ENCODE assay signal across 2 cellular contexts in the genomic region with DNA sequence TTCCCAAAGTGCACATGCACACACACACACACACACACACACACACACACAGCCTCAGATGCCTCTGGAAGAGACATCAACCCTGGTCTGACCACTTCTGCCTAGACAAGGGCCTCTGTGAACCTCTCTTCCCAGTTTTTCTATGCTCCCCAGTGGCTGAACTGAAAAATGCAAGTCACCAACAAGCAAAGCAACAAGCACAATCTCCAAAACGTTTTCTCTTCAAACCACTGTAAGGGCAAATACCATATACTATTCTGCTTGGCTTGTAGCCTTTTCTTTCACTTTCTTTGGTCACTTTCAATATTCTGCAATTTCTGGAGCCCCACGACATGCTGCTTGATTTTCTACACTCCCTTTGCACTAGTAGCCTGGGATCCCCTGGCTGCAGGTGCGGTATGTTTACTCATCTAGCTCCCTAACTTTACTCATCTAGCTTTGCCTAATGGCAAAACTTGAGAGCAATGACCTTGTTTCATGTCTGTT.
TF ChIP-seq lines count a peak whose summit lies in the region.

No MANE protein-coding gene starts in this region.

TF ChIP-seq in GM23338, 12 proteins besides CTCF, POLR2A, EP300 and RAD21 (continued from another document):
- TF ChIP-seq, protein P1, sequence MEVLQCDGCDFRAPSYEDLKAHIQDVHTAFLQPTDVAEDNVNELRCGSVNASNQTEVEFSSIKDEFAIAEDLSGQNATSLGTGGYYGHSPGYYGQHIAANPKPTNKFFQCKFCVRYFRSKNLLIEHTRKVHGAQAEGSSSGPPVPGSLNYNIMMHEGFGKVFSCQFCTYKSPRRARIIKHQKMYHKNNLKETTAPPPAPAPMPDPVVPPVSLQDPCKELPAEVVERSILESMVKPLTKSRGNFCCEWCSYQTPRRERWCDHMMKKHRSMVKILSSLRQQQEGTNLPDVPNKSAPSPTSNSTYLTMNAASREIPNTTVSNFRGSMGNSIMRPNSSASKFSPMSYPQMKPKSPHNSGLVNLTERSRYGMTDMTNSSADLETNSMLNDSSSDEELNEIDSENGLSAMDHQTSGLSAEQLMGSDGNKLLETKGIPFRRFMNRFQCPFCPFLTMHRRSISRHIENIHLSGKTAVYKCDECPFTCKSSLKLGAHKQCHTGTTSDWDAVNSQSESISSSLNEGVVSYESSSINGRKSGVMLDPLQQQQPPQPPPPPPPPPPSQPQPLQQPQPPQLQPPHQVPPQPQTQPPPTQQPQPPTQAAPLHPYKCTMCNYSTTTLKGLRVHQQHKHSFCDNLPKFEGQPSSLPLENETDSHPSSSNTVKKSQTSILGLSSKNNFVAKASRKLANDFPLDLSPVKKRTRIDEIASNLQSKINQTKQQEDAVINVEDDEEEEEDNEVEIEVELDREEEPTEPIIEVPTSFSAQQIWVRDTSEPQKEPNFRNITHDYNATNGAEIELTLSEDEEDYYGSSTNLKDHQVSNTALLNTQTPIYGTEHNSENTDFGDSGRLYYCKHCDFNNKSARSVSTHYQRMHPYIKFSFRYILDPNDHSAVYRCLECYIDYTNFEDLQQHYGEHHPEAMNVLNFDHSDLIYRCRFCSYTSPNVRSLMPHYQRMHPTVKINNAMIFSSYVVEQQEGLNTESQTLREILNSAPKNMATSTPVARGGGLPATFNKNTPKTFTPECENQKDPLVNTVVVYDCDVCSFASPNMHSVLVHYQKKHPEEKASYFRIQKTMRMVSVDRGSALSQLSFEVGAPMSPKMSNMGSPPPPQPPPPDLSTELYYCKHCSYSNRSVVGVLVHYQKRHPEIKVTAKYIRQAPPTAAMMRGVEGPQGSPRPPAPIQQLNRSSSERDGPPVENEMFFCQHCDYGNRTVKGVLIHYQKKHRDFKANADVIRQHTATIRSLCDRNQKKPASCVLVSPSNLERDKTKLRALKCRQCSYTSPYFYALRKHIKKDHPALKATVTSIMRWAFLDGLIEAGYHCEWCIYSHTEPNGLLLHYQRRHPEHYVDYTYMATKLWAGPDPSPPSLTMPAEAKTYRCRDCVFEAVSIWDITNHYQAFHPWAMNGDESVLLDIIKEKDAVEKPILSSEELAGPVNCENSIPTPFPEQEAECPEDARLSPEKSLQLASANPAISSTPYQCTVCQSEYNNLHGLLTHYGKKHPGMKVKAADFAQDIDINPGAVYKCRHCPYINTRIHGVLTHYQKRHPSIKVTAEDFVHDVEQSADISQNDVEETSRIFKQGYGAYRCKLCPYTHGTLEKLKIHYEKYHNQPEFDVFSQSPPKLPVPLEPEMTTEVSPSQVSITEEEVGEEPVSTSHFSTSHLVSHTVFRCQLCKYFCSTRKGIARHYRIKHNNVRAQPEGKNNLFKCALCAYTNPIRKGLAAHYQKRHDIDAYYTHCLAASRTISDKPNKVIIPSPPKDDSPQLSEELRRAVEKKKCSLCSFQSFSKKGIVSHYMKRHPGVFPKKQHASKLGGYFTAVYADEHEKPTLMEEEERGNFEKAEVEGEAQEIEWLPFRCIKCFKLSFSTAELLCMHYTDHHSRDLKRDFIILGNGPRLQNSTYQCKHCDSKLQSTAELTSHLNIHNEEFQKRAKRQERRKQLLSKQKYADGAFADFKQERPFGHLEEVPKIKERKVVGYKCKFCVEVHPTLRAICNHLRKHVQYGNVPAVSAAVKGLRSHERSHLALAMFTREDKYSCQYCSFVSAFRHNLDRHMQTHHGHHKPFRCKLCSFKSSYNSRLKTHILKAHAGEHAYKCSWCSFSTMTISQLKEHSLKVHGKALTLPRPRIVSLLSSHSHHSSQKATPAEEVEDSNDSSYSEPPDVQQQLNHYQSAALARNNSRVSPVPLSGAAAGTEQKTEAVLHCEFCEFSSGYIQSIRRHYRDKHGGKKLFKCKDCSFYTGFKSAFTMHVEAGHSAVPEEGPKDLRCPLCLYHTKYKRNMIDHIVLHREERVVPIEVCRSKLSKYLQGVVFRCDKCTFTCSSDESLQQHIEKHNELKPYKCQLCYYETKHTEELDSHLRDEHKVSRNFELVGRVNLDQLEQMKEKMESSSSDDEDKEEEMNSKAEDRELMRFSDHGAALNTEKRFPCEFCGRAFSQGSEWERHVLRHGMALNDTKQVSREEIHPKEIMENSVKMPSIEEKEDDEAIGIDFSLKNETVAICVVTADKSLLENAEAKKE (CRISPR knock-in tag; IDR thresholded peaks at IDR 0.05) = peak; percentile 9; the same call in 1 of the 2 replicates
- no peak for TF ChIP-seq POLR2AphosphoS5 (IDR thresholded peaks at IDR 0.05; ENCODE audit: low read depth)
- no peak for TF ChIP-seq EZH2 (IDR thresholded peaks at IDR 0.05; ENCODE audit: low read depth, unreplicated experiment)
- no peak for TF ChIP-seq ZNF331 (CRISPR knock-in tag; IDR thresholded peaks at IDR 0.05; ENCODE audit: low read depth)

TF ChIP-seq in GM12878, 131 proteins besides CTCF, POLR2A, EP300 and RAD21 (continued from another document and continues in another):
- TF ChIP-seq, protein P2, sequence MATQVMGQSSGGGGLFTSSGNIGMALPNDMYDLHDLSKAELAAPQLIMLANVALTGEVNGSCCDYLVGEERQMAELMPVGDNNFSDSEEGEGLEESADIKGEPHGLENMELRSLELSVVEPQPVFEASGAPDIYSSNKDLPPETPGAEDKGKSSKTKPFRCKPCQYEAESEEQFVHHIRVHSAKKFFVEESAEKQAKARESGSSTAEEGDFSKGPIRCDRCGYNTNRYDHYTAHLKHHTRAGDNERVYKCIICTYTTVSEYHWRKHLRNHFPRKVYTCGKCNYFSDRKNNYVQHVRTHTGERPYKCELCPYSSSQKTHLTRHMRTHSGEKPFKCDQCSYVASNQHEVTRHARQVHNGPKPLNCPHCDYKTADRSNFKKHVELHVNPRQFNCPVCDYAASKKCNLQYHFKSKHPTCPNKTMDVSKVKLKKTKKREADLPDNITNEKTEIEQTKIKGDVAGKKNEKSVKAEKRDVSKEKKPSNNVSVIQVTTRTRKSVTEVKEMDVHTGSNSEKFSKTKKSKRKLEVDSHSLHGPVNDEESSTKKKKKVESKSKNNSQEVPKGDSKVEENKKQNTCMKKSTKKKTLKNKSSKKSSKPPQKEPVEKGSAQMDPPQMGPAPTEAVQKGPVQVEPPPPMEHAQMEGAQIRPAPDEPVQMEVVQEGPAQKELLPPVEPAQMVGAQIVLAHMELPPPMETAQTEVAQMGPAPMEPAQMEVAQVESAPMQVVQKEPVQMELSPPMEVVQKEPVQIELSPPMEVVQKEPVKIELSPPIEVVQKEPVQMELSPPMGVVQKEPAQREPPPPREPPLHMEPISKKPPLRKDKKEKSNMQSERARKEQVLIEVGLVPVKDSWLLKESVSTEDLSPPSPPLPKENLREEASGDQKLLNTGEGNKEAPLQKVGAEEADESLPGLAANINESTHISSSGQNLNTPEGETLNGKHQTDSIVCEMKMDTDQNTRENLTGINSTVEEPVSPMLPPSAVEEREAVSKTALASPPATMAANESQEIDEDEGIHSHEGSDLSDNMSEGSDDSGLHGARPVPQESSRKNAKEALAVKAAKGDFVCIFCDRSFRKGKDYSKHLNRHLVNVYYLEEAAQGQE (IDR thresholded peaks at IDR 0.05; ENCODE audit: low read depth, low read length) = no peak
- TF ChIP-seq STAT1 (conservative IDR thresholded peaks at IDR 0.05) (no peak), WRNIP1 (IDR thresholded peaks at IDR 0.05; ENCODE audit: borderline replicate concordance, low read depth, low read length) (no peak), CHD2 (IDR thresholded peaks at IDR 0.05; ENCODE audit: borderline replicate concordance, low read depth, low read length) (no peak), ZZZ3 (IDR thresholded peaks at IDR 0.05; ENCODE audit: control insufficient read depth, insufficient read length, low read depth) (no peak), ATF7 (IDR thresholded peaks at IDR 0.05; ENCODE audit: low read depth) (no peak), JUND (IDR thresholded peaks at IDR 0.05; ENCODE audit: low read depth, low read length) (no peak), RAD51 (IDR thresholded peaks at IDR 0.05) (no peak), POU2F2 (IDR thresholded peaks at IDR 0.05; ENCODE audit: borderline replicate concordance, low read depth, low read length) (peak; percentile 16; the same call in 1 of the 3 replicates), ZSCAN29 (IDR thresholded peaks at IDR 0.05) (no peak), SUPT20H (IDR thresholded peaks at IDR 0.05; ENCODE audit: borderline replicate concordance, control insufficient read depth, low read depth, low read length) (no peak), NR2C1 (IDR thresholded peaks at IDR 0.05) (no peak), GABPA (IDR thresholded peaks at IDR 0.05; ENCODE audit: low read depth) (no peak), CBFB (IDR thresholded peaks at IDR 0.05; ENCODE audit: low read depth) (no peak), PML (IDR thresholded peaks at IDR 0.05; ENCODE audit: low read length) (no peak), KDM1A (IDR thresholded peaks at IDR 0.05; ENCODE audit: borderline replicate concordance) (no peak), CREB1 (IDR thresholded peaks at IDR 0.05; ENCODE audit: low read depth) (0 out of 2 replicates have a peak, but pooled peaks have one; percentile 28), FOXM1 (IDR thresholded peaks at IDR 0.05; ENCODE audit: low read depth, low read length) (0 out of 2 replicates have a peak, but pooled peaks have one; percentile 53), MYC (IDR thresholded peaks at IDR 0.05; ENCODE audit: insufficient read depth, insufficient read length, insufficient replicate concordance, low read length, severe bottlenecking) (no peak), CBX3 (IDR thresholded peaks at IDR 0.05; ENCODE audit: borderline replicate concordance, low read depth) (no peak)
- TF ChIP-seq, protein P3, sequence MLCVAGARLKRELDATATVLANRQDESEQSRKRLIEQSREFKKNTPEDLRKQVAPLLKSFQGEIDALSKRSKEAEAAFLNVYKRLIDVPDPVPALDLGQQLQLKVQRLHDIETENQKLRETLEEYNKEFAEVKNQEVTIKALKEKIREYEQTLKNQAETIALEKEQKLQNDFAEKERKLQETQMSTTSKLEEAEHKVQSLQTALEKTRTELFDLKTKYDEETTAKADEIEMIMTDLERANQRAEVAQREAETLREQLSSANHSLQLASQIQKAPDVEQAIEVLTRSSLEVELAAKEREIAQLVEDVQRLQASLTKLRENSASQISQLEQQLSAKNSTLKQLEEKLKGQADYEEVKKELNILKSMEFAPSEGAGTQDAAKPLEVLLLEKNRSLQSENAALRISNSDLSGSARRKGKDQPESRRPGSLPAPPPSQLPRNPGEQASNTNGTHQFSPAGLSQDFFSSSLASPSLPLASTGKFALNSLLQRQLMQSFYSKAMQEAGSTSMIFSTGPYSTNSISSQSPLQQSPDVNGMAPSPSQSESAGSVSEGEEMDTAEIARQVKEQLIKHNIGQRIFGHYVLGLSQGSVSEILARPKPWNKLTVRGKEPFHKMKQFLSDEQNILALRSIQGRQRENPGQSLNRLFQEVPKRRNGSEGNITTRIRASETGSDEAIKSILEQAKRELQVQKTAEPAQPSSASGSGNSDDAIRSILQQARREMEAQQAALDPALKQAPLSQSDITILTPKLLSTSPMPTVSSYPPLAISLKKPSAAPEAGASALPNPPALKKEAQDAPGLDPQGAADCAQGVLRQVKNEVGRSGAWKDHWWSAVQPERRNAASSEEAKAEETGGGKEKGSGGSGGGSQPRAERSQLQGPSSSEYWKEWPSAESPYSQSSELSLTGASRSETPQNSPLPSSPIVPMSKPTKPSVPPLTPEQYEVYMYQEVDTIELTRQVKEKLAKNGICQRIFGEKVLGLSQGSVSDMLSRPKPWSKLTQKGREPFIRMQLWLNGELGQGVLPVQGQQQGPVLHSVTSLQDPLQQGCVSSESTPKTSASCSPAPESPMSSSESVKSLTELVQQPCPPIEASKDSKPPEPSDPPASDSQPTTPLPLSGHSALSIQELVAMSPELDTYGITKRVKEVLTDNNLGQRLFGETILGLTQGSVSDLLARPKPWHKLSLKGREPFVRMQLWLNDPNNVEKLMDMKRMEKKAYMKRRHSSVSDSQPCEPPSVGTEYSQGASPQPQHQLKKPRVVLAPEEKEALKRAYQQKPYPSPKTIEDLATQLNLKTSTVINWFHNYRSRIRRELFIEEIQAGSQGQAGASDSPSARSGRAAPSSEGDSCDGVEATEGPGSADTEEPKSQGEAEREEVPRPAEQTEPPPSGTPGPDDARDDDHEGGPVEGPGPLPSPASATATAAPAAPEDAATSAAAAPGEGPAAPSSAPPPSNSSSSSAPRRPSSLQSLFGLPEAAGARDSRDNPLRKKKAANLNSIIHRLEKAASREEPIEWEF (IDR thresholded peaks at IDR 0.05; ENCODE audit: insufficient replicate concordance, low read depth, low read length) = no peak
- TF ChIP-seq, protein P4, sequence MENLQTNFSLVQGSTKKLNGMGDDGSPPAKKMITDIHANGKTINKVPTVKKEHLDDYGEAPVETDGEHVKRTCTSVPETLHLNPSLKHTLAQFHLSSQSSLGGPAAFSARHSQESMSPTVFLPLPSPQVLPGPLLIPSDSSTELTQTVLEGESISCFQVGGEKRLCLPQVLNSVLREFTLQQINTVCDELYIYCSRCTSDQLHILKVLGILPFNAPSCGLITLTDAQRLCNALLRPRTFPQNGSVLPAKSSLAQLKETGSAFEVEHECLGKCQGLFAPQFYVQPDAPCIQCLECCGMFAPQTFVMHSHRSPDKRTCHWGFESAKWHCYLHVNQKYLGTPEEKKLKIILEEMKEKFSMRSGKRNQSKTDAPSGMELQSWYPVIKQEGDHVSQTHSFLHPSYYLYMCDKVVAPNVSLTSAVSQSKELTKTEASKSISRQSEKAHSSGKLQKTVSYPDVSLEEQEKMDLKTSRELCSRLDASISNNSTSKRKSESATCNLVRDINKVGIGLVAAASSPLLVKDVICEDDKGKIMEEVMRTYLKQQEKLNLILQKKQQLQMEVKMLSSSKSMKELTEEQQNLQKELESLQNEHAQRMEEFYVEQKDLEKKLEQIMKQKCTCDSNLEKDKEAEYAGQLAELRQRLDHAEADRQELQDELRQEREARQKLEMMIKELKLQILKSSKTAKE (IDR thresholded peaks at IDR 0.05; ENCODE audit: low read depth, poor library complexity, severe bottlenecking) = no peak
- TF ChIP-seq, protein P5, sequence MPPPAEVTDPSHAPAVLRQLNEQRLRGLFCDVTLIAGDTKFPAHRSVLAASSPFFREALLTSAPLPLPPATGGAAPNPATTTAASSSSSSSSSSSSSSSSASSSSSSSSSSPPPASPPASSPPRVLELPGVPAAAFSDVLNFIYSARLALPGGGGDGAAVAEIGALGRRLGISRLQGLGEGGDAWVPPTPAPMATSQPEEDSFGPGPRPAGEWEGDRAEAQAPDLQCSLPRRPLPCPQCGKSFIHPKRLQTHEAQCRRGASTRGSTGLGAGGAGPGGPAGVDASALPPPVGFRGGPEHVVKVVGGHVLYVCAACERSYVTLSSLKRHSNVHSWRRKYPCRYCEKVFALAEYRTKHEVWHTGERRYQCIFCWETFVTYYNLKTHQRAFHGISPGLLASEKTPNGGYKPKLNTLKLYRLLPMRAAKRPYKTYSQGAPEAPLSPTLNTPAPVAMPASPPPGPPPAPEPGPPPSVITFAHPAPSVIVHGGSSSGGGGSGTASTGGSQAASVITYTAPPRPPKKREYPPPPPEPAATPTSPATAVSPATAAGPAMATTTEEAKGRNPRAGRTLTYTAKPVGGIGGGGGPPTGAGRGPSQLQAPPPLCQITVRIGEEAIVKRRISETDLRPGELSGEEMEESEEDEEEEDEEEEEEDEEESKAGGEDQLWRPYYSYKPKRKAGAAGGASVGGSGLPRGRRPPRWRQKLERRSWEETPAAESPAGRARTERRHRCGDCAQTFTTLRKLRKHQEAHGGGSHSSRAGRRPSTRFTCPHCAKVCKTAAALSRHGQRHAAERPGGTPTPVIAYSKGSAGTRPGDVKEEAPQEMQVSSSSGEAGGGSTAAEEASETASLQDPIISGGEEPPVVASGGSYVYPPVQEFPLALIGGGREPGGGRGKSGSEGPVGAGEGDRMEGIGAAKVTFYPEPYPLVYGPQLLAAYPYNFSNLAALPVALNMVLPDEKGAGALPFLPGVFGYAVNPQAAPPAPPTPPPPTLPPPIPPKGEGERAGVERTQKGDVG (CRISPR knock-in tag; IDR thresholded peaks at IDR 0.05) = no peak
